Comparison of ENCODE assay signal across 18 cellular contexts in the genomic region with DNA sequence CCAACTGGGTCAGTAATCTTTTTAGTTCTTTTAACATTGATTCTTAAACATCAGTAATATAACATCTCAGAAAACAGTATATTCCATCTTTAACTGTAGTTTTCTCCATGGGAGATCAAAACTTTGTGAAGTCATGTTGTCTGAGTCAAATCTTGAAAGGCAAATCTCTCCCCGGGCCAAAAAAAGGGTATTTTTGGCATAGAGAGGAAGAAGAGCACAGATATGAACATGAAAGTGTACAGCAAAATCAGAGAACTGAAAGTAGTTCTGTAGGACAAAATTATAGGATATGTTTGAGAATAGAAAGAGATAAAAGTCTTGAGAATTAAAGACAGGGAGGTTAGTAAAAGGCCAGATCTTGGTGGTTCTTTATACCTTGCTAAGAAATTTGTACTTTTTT.
DNase-seq lines count a peak whose midpoint lies in the region; ATAC-seq, FAIRE-seq and TF ChIP-seq lines count a peak whose summit lies in the region.
"Had no signal": no experiment of that assay in that cellular context is flagged by ENCODE, and none has a peak within 500 bp of the region (broad histone marks: within the 10 kb centered on the region; RNA-seq: fewer than 3 reads in every experiment).

No MANE protein-coding gene starts in this region.

- TF ChIP-seq CTCF in neural progenitor cell (IDR thresholded peaks at IDR 0.05) (no peak), pancreas (IDR thresholded peaks at IDR 0.05) (no peak)

- H3F3A ChIP-seq in neural progenitor cell (ENCODE audit: low read depth) = no peaks in the 10 kb centered on the region

- intact Hi-C loops in pancreas (cut with DNase I) = no loop called here

- peaks cover 6% of the 10 kb centered on the region for H3K27me3 Mint-ChIP-seq in neural progenitor cell (ENCODE audit: insufficient read depth, low read depth)
- H3K27me3 Mint-ChIP-seq: activated naive CD8-positive, alpha-beta T cell treated with anti-CD3 and anti-CD28 coated beads, Interleukin-2, amount 50 U/mL, for 24 hours; brain had no signal

- no peak for DNase-seq in NCI-H2196 (lab: John Stamatoyannopoulos, UW; ENCODE audit: unreplicated experiment)
- no peak for DNase-seq in neural progenitor cell (ENCODE audit: low spot score)
- DNase-seq in pancreas = no peak
- no peak for DNase-seq in NCI-H446 (lab: John Stamatoyannopoulos, UW)
- DNase-seq: 8988T; activated CD4-positive, alpha-beta T cell treated with anti-CD3 and anti-CD28 coated beads for 48 hours; activated naive CD8-positive, alpha-beta T cell treated with anti-CD3 and anti-CD28 coated beads, Interleukin-2, amount 50 U/mL, for 24 hours; BE2C; mucosa of descending colon; NCI-H2029; SW 1271 had no signal

- H3K9ac ChIP-seq in BLaER1 = no peak overlapping the region
- H3K9ac ChIP-seq in neural progenitor cell = no peak overlapping the region

- no peaks in the 10 kb centered on the region for H3K4me1 Mint-ChIP-seq in neural progenitor cell
- H3K4me1 Mint-ChIP-seq: activated naive CD8-positive, alpha-beta T cell treated with anti-CD3 and anti-CD28 coated beads, Interleukin-2, amount 50 U/mL, for 24 hours; brain had no signal

- no peak overlapping the region for H2AFZ ChIP-seq in neural progenitor cell (replicated peaks)

- H3K4me3 ChIP-seq in BLaER1 (no peak overlapping the region), neural progenitor cell (no peak overlapping the region), pancreas (no peak overlapping the region)
- H3K4me3 ChIP-seq: coronary artery, mucosa of descending colon had no signal

- WGBS in pancreas, 2 donors = 74 to 89% methylated on average over 1 of the region's 1 CpG

- peaks cover 38% of the 10 kb centered on the region for H3K9me3 ChIP-seq in BLaER1
- H3K9me3 ChIP-seq in neural progenitor cell (ENCODE audit: low read depth) = peaks cover 5% of the 10 kb centered on the region
- H3K9me3 ChIP-seq in pancreas = no peaks in the 10 kb centered on the region
- H3K9me3 ChIP-seq: BE2C had no signal

- H3K36me3 Mint-ChIP-seq in neural progenitor cell = peaks cover 3% of the 10 kb centered on the region

- no peaks in the 10 kb centered on the region for H4K20me1 ChIP-seq in BLaER1
- H4K20me1 ChIP-seq in neural progenitor cell (ENCODE audit: low read depth) = no peaks in the 10 kb centered on the region

- peak overlapping the region; percentile 15 for H3K4me2 ChIP-seq in BLaER1
- no peak overlapping the region for H3K4me2 ChIP-seq in neural progenitor cell

- no peak overlapping the region for H3K4me3 Mint-ChIP-seq in neural progenitor cell
- H3K4me3 Mint-ChIP-seq: activated naive CD8-positive, alpha-beta T cell treated with anti-CD3 and anti-CD28 coated beads, Interleukin-2, amount 50 U/mL, for 24 hours; brain had no signal

- H3K27ac ChIP-seq in BLaER1 (no peak overlapping the region), neural progenitor cell (no peak overlapping the region), pancreas (no peak overlapping the region)
- H3K27ac ChIP-seq: coronary artery had no signal

- H3K27me3 ChIP-seq in BLaER1 = no peaks in the 10 kb centered on the region
- no peaks in the 10 kb centered on the region for H3K27me3 ChIP-seq in neural progenitor cell
- no peaks in the 10 kb centered on the region for H3K27me3 ChIP-seq in pancreas
- H3K27me3 ChIP-seq: BE2C had no signal

- peak; percentile 71 for ATAC-seq in GM18907 (IDR thresholded peaks at IDR 0.05; ENCODE audit: unreplicated experiment)
- peak; percentile 70 for ATAC-seq in HG02623 (IDR thresholded peaks at IDR 0.05; ENCODE audit: unreplicated experiment)
- peak; percentile 71 for ATAC-seq in HG03432 (IDR thresholded peaks at IDR 0.05; ENCODE audit: unreplicated experiment)
- ATAC-seq in pancreas = no peak
- ATAC-seq: activated naive CD8-positive, alpha-beta T cell treated with anti-CD3 and anti-CD28 coated beads, Interleukin-2, amount 50 U/mL, for 24 hours; mucosa of descending colon had no signal

- H3K27ac Mint-ChIP-seq in neural progenitor cell = no peak overlapping the region
- H3K27ac Mint-ChIP-seq: activated naive CD8-positive, alpha-beta T cell treated with anti-CD3 and anti-CD28 coated beads, Interleukin-2, amount 50 U/mL, for 24 hours; activated T-helper 2 cell treated with anti-CD3 and anti-CD28 coated beads, Interferon-gamma antibody, Interleukin-2, Interleukin-4, amounts not matched to agents 10 μg/mL and 5 μg/mL and 100 μg/mL, durations not matched to agents 14 hours and 24 hours and 36 hours; brain had no signal

- H3K4me1 ChIP-seq in BLaER1 (peaks cover 14% of the 10 kb centered on the region), neural progenitor cell (no peaks in the 10 kb centered on the region), pancreas (no peaks in the 10 kb centered on the region)
- H3K4me1 ChIP-seq: BE2C had no signal

- H3K36me3 ChIP-seq in BLaER1 (no peaks in the 10 kb centered on the region), neural progenitor cell (no peaks in the 10 kb centered on the region), pancreas (no peaks in the 10 kb centered on the region)
- H3K36me3 ChIP-seq: BE2C had no signal

- no peak for FAIRE-seq in pancreas (lab: Jason Lieb, UNC)

- H3K9me3 Mint-ChIP-seq in neural progenitor cell = peaks cover 27% of the 10 kb centered on the region

- H3K79me2 ChIP-seq in neural progenitor cell (ENCODE audit: low read depth) = no peaks in the 10 kb centered on the region

Comparison
In these comparisons a context has a peak if more than half of its experiments do, and no peak if none do; other contexts are left out.
1. ATAC-seq: peak in GM18907 (single experiment), HG02623 (single experiment) and HG03432 (single experiment); none in pancreas (0 of 4).